ENCODE assay signal across 8 cellular contexts in the genomic region with DNA sequence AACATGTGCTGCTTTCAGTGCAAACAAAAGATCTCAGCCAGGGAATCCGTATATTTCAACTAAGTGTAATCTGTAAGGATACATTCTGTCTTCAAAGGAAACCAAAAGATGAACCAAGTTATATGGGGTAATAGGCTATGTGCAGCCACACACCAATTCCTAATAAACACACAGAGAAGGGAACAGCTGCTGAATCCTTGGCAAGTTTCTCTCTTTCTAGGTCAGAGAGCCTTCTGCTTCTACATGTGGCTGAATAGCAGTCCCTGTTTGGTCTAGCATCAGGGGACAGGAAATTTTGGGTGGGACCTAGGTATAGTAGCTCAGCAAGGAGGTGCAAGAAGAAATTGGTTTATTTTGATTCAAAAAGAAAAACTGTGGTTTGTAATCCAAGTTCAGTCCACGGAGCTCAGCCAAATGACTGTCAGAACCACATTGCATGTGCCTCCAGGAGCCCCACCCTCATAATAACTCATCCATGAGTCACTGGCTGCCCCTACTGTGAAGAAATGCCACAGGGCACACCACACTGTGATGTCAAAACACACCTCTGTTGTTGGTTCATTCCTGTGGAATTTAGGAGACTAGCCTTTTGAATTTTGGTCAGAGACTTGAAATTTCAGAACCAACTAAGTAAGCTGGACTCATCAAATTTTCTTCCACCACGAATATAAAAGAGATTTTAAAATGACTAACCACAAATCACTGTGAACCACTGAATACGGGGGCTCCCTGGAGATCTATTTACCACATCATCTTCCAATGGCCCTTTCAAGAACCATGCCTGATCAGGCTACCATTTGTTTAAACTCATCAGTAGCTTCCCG. TPM values are rescaled to one million over a fixed set of nuclear protein-coding genes. Genes with fewer than 3 reads are reported as not detected.
DNase-seq lines count a peak whose midpoint lies in the region; TF ChIP-seq lines count a peak whose summit lies in the region.

No MANE protein-coding gene starts in this region.

- no peaks in the 10 kb centered on the region for H3K9me3 ChIP-seq in esophagus (ENCODE audit: control insufficient read depth in 2 of 2, insufficient read depth in 1 of 2, low read depth in 1 of 2, low read length in 1 of 2)
- H3K9me3 ChIP-seq in prostate gland = no peaks in the 10 kb centered on the region

- DNase-seq in EL = peak; percentile 96
- DNase-seq in NCI-H226 = peak; percentile 86
- peak; percentile 31 for DNase-seq in prostate gland (ENCODE audit: low spot score)
- DNase-seq in glutamatergic neuron = no peak
- no peak for DNase-seq in NCI-H1436 treated with DMSO at 0.1 percent for 48 hours (lab: John Stamatoyannopoulos, UW)
- DNase-seq in pons (ENCODE audit: low spot score) = no peak
- no peak for DNase-seq in stimulated activated CD4-positive, alpha-beta T cell treated with anti-CD3 and anti-CD28 coated beads, Interleukin-4, amount 100 ng/mL, for 1 hour

- no peak overlapping the region for H3K4me3 Mint-ChIP-seq in glutamatergic neuron (ENCODE audit: unreplicated experiment)

- H3K9me3 Mint-ChIP-seq in glutamatergic neuron (ENCODE audit: unreplicated experiment) = no peaks in the 10 kb centered on the region

- no peaks in the 10 kb centered on the region for H3K4me1 Mint-ChIP-seq in glutamatergic neuron (ENCODE audit: low read depth, unreplicated experiment)

- H3K4me1 ChIP-seq in esophagus (ENCODE audit: control insufficient read depth in 2 of 2, insufficient read depth in 2 of 2, low read length in 1 of 2) (no peaks in the 10 kb centered on the region), prostate gland (replicated peaks) (no peaks in the 10 kb centered on the region)

- intact Hi-C loops in prostate gland (cut with DNase I) = no loop called here

- TF ChIP-seq CTCF in prostate gland (IDR thresholded peaks at IDR 0.05) (no peak), glutamatergic neuron (IDR thresholded peaks at IDR 0.05; ENCODE audit: partially characterized antibody, unreplicated experiment) (no peak)

- no peak overlapping the region for H3K27ac Mint-ChIP-seq in glutamatergic neuron (ENCODE audit: unreplicated experiment)

- H3K36me3 ChIP-seq in esophagus (ENCODE audit: control insufficient read depth in 2 of 2, insufficient read depth in 2 of 2, low read length in 1 of 2) (no peaks in the 10 kb centered on the region), prostate gland (no peaks in the 10 kb centered on the region)

- H3K27me3 ChIP-seq in esophagus (ENCODE audit: control insufficient read depth in 1 of 2, insufficient read depth in 2 of 2, low read length in 2 of 2) (no peaks in the 10 kb centered on the region), prostate gland (replicated peaks; ENCODE audit: insufficient read depth) (no peaks in the 10 kb centered on the region)

- H3K27ac ChIP-seq in esophagus (ENCODE audit: low read depth in 2 of 2, low read length in 1 of 2) = peak overlapping the region; percentile 77 to 86
- H3K27ac ChIP-seq in prostate gland = no peak overlapping the region

- no peak overlapping the region for H3K4me3 ChIP-seq in esophagus (ENCODE audit: low read depth in 1 of 2, low read length in 2 of 2)
- H3K4me3 ChIP-seq in prostate gland = no peak overlapping the region

- H3K36me3 Mint-ChIP-seq in glutamatergic neuron (ENCODE audit: unreplicated experiment) = peaks cover 3% of the 10 kb centered on the region

- peaks cover 2% of the 10 kb centered on the region for H3K27me3 Mint-ChIP-seq in glutamatergic neuron (ENCODE audit: unreplicated experiment)

- WGBS in esophagus, 2 donors = 25 to 51% methylated on average over 5 of the region's 5 CpGs
- WGBS in prostate gland = 41% methylated on average over 5 of the region's 5 CpGs

- TF ChIP-seq POLR2A in prostate gland (IDR thresholded peaks at IDR 0.05) = no peak

RNA-seq across cellular contexts. Expression of a gene that starts 21.1 kb away (rescaled TPM):
- polyA plus RNA-seq in esophagus = 1 to 10 TPM; 3.5 TPM
- total RNA-seq in prostate gland (10 to 100 TPM in 1 of 2 donors, 1 to 10 TPM in 1; 5.2 to 24.5 TPM), glutamatergic neuron (ENCODE audit: unreplicated experiment) (not detected)

Comparison
In these comparisons a context has a peak if more than half of its experiments do, and no peak if none do; other contexts are left out.
1. DNase-seq: peak in EL (single experiment), NCI-H226 (single experiment) and prostate gland (single experiment); none in glutamatergic neuron (single experiment), NCI-H1436 treated with DMSO at 0.1 percent for 48 hours (single experiment), pons (single experiment) and stimulated activated CD4-positive, alpha-beta T cell treated with anti-CD3 and anti-CD28 coated beads, Interleukin-4, amount 100 ng/mL, for 1 hour (single experiment).
2. H3K27ac ChIP-seq: peak in esophagus (2 of 2); none in prostate gland (0 of 2).